In genomic region chr12:107415066-107415465, GRCh38 we compare ENCODE assay signal across 1 cellular context.
TF ChIP-seq lines count a peak whose summit lies in the region.

No MANE protein-coding gene starts in this region.

TF ChIP-seq in GM23338, 12 proteins besides CTCF, POLR2A, EP300 and RAD21 (continued from another document):
- no peak for TF ChIP-seq ZNF462 (CRISPR knock-in tag; IDR thresholded peaks at IDR 0.05)
- no peak for TF ChIP-seq JUNB (IDR thresholded peaks at IDR 0.05; ENCODE audit: unreplicated experiment)
TF ChIP-seq in GM23338: peak in this region for 0.
